ENCODE assay signal across 1 cellular context in genomic region chr17:37710344-37710886, GRCh38.
TF ChIP-seq lines count a peak whose summit lies in the region.

No MANE protein-coding gene starts in this region.

TF ChIP-seq in HepG2, 621 proteins besides CTCF, POLR2A, EP300 and RAD21 (continued from another document and continues in another):
- TF ChIP-seq ARID5B (CRISPR knock-in tag; IDR thresholded peaks at IDR 0.05) (peak; percentile 71), CHD4 (IDR thresholded peaks at IDR 0.05; ENCODE audit: borderline replicate concordance, low read length) (peak; percentile 90; the same call in 1 of the 2 replicates), JUNB (CRISPR knock-in tag; IDR thresholded peaks at IDR 0.05; ENCODE audit: borderline replicate concordance) (no peak), NFYB (CRISPR knock-in tag; IDR thresholded peaks at IDR 0.05) (no peak), TFDP1 (CRISPR knock-in tag; IDR thresholded peaks at IDR 0.05; ENCODE audit: borderline replicate concordance) (peak; percentile 58; the same call in 1 of the 2 replicates), ATF7-NPFF (CRISPR knock-in tag; IDR thresholded peaks at IDR 0.05; ENCODE audit: low read depth) (no peak), HOXA9 (CRISPR knock-in tag; IDR thresholded peaks at IDR 0.05; ENCODE audit: borderline replicate concordance) (no peak), HNF4A (CRISPR knock-in tag; IDR thresholded peaks at IDR 0.05) (peak; percentile 35; the same call in 1 of the 2 replicates), ZNF256 (CRISPR knock-in tag; conservative IDR thresholded peaks at IDR 0.05) (no peak), FOXP4 (CRISPR knock-in tag; IDR thresholded peaks at IDR 0.05) (peak; percentile 94), MEIS1 (CRISPR knock-in tag; IDR thresholded peaks at IDR 0.05; ENCODE audit: borderline replicate concordance) (no peak), ELF4 (CRISPR knock-in tag; IDR thresholded peaks at IDR 0.05; ENCODE audit: borderline replicate concordance) (no peak), SRSF1 (optimal IDR thresholded peaks at IDR 0.05; ENCODE audit: low read depth, low read length) (no peak), ESRRA (CRISPR knock-in tag; IDR thresholded peaks at IDR 0.05; ENCODE audit: low read depth) (no peak), ZNF549 (CRISPR knock-in tag; IDR thresholded peaks at IDR 0.05) (no peak), RFX5 (IDR thresholded peaks at IDR 0.05; ENCODE audit: low read depth, low read length) (peak; percentile 85), MEF2D (CRISPR knock-in tag; IDR thresholded peaks at IDR 0.05) (no peak), HMG20A (CRISPR knock-in tag; IDR thresholded peaks at IDR 0.05; ENCODE audit: borderline replicate concordance) (peak; percentile 70; the same call in 1 of the 2 replicates), ATAD3A (CRISPR knock-in tag; IDR thresholded peaks at IDR 0.05) (no peak), IRX3 (CRISPR knock-in tag; IDR thresholded peaks at IDR 0.05; ENCODE audit: borderline replicate concordance, low read depth) (no peak), ZNF747 (CRISPR knock-in tag; IDR thresholded peaks at IDR 0.05; ENCODE audit: borderline replicate concordance) (0 out of 2 replicates have a peak, but pooled peaks have one; percentile 43), ZNF724P (CRISPR knock-in tag; IDR thresholded peaks at IDR 0.05; ENCODE audit: borderline replicate concordance) (no peak), ZNF10 (CRISPR knock-in tag; IDR thresholded peaks at IDR 0.05; ENCODE audit: borderline replicate concordance, low read depth) (no peak), ZNF20 (CRISPR knock-in tag; IDR thresholded peaks at IDR 0.05) (no peak), ZNF33A (CRISPR knock-in tag; IDR thresholded peaks at IDR 0.05; ENCODE audit: borderline replicate concordance) (no peak), DR1 (CRISPR knock-in tag; IDR thresholded peaks at IDR 0.05) (no peak), SALL1 (CRISPR knock-in tag; IDR thresholded peaks at IDR 0.05) (peak; percentile 80), KAT8 (CRISPR knock-in tag; IDR thresholded peaks at IDR 0.05) (no peak), ZNF446 (CRISPR knock-in tag; IDR thresholded peaks at IDR 0.05) (no peak), ZBTB21 (CRISPR knock-in tag; IDR thresholded peaks at IDR 0.05) (peak; percentile 76), ZNF740 (CRISPR knock-in tag; IDR thresholded peaks at IDR 0.05) (no peak), CENPBD1 (CRISPR knock-in tag; IDR thresholded peaks at IDR 0.05; ENCODE audit: borderline replicate concordance, low read depth) (no peak), BCL3 (CRISPR knock-in tag; IDR thresholded peaks at IDR 0.05) (no peak), SNAPC2 (CRISPR knock-in tag; IDR thresholded peaks at IDR 0.05) (no peak), ZNF615 (CRISPR knock-in tag; IDR thresholded peaks at IDR 0.05; ENCODE audit: borderline replicate concordance) (no peak), NFKBIZ (CRISPR knock-in tag; IDR thresholded peaks at IDR 0.05) (no peak), SOX6 (IDR thresholded peaks at IDR 0.05) (no peak), SOX6 (CRISPR knock-in tag; IDR thresholded peaks at IDR 0.05) (peak; percentile 100), ATF6 (CRISPR knock-in tag; conservative IDR thresholded peaks at IDR 0.05) (no peak), BATF2 (CRISPR knock-in tag; IDR thresholded peaks at IDR 0.05) (no peak), MTERF4 (CRISPR knock-in tag; IDR thresholded peaks at IDR 0.05) (no peak)
- TF ChIP-seq, protein P1, sequence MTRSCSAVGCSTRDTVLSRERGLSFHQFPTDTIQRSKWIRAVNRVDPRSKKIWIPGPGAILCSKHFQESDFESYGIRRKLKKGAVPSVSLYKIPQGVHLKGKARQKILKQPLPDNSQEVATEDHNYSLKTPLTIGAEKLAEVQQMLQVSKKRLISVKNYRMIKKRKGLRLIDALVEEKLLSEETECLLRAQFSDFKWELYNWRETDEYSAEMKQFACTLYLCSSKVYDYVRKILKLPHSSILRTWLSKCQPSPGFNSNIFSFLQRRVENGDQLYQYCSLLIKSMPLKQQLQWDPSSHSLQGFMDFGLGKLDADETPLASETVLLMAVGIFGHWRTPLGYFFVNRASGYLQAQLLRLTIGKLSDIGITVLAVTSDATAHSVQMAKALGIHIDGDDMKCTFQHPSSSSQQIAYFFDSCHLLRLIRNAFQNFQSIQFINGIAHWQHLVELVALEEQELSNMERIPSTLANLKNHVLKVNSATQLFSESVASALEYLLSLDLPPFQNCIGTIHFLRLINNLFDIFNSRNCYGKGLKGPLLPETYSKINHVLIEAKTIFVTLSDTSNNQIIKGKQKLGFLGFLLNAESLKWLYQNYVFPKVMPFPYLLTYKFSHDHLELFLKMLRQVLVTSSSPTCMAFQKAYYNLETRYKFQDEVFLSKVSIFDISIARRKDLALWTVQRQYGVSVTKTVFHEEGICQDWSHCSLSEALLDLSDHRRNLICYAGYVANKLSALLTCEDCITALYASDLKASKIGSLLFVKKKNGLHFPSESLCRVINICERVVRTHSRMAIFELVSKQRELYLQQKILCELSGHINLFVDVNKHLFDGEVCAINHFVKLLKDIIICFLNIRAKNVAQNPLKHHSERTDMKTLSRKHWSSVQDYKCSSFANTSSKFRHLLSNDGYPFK (CRISPR knock-in tag; IDR thresholded peaks at IDR 0.05; ENCODE audit: borderline replicate concordance): no peak
- TF ChIP-seq, protein P2, sequence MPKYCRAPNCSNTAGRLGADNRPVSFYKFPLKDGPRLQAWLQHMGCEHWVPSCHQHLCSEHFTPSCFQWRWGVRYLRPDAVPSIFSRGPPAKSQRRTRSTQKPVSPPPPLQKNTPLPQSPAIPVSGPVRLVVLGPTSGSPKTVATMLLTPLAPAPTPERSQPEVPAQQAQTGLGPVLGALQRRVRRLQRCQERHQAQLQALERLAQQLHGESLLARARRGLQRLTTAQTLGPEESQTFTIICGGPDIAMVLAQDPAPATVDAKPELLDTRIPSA (CRISPR knock-in tag; IDR thresholded peaks at IDR 0.05; ENCODE audit: borderline replicate concordance): no peak
- TF ChIP-seq, protein P3, sequence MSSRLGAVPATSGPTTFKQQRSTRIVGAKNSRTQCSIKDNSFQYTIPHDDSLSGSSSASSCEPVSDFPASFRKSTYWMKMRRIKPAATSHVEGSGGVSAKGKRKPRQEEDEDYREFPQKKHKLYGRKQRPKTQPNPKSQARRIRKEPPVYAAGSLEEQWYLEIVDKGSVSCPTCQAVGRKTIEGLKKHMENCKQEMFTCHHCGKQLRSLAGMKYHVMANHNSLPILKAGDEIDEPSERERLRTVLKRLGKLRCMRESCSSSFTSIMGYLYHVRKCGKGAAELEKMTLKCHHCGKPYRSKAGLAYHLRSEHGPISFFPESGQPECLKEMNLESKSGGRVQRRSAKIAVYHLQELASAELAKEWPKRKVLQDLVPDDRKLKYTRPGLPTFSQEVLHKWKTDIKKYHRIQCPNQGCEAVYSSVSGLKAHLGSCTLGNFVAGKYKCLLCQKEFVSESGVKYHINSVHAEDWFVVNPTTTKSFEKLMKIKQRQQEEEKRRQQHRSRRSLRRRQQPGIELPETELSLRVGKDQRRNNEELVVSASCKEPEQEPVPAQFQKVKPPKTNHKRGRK (CRISPR knock-in tag; IDR thresholded peaks at IDR 0.05): no peak
